In genomic region chr12:15163577-15163976, GRCh38 we compare ENCODE assay signal across 15 cellular contexts. TPM values are rescaled to one million over a fixed set of nuclear protein-coding genes. Genes with fewer than 3 reads are reported as not detected.
DNase-seq lines count a peak whose midpoint lies in the region; ATAC-seq, FAIRE-seq and TF ChIP-seq lines count a peak whose summit lies in the region.
"Had no signal": no experiment of that assay in that cellular context is flagged by ENCODE, and none has a peak within 500 bp of the region (broad histone marks: within the 10 kb centered on the region; RNA-seq: fewer than 3 reads in every experiment).

No MANE protein-coding gene starts in this region.

- peaks cover 60% of the 10 kb centered on the region for H3K4me1 Mint-ChIP-seq in osteocyte (ENCODE audit: unreplicated experiment)
- H3K4me1 Mint-ChIP-seq in activated T-helper 17 cell treated with anti-CD3 and anti-CD28 coated beads, Interleukin-2, amount 50 U/mL, for 72 hours, result no peaks in the 10 kb centered on the region
- H3K4me1 Mint-ChIP-seq: IgD-negative memory B cell; stimulated activated naive B cell treated with anti-CD40 and anti-IgM and Interleukin-4, amounts not matched to agents 10 μg/mL and 1 μg/mL and 100 μg/mL, for 72 hours had no signal

- no peak overlapping the region for H3K4me3 Mint-ChIP-seq in osteocyte (ENCODE audit: unreplicated experiment)
- no peak overlapping the region for H3K4me3 Mint-ChIP-seq in activated T-helper 17 cell treated with anti-CD3 and anti-CD28 coated beads, Interleukin-2, amount 50 U/mL, for 72 hours
- H3K4me3 Mint-ChIP-seq: activated T-cell treated with anti-CD3 and anti-CD28 coated beads, Interleukin-2, amount 50 U/mL, for 4 hours; IgD-negative memory B cell; stimulated activated naive B cell treated with anti-CD40 and anti-IgM and Interleukin-4, amounts not matched to agents 10 μg/mL and 1 μg/mL and 100 μg/mL, for 72 hours had no signal

- no peaks in the 10 kb centered on the region for H3K27me3 Mint-ChIP-seq in osteocyte (ENCODE audit: unreplicated experiment)
- no peaks in the 10 kb centered on the region for H3K27me3 Mint-ChIP-seq in activated T-helper 17 cell treated with anti-CD3 and anti-CD28 coated beads, Interleukin-2, amount 50 U/mL, for 72 hours

- H3K27ac ChIP-seq in A549, result no peak overlapping the region
- H3K27ac ChIP-seq in HEK293 (ENCODE audit: extremely low read depth, low read depth, low read length), result no peak overlapping the region

- no peaks in the 10 kb centered on the region for H3K9me3 ChIP-seq in A549
- H3K9me3 ChIP-seq in HEK293 (ENCODE audit: control insufficient read depth, insufficient read depth, low read depth, low read length), result no peaks in the 10 kb centered on the region
- H3K9me3 ChIP-seq: ovary had no signal

- DNase-seq in A549 (ENCODE audit: low read depth in 1 of 2, low spot score in 1 of 2) (no peak), choroid plexus epithelial cell (ENCODE audit: low read depth) (peak; percentile 65), osteocyte (ENCODE audit: extremely low spot score, unreplicated experiment) (no peak), NOMO-1 (lab: John Stamatoyannopoulos, UW; ENCODE audit: unreplicated experiment in 2 of 2) (no peak), kidney tubule cell (ENCODE audit: low spot score) (no peak)
- no peak for DNase-seq in stimulated activated CD4-positive, alpha-beta T cell treated with anti-CD3 and anti-CD28 coated beads, Interleukin-2, amount 100 ng/mL, for 48 hours
- DNase-seq: activated CD4-positive, alpha-beta T cell treated with anti-CD3 and anti-CD28 coated beads, Interleukin-2, amount 50 U/mL, for 4 hours; activated T-cell treated with anti-CD3 and anti-CD28 coated beads, Interleukin-2, amount 50 U/mL, for 4 hours; NCI-H446 treated with DMSO at 0.1 percent for 48 hours; ovary; stimulated activated naive B cell treated with anti-CD40 and anti-IgM and Interleukin-4, amounts not matched to agents 10 μg/mL and 1 μg/mL and 100 μg/mL, for 72 hours had no signal

- H3K9me3 Mint-ChIP-seq in osteocyte (ENCODE audit: unreplicated experiment), result peaks cover 3% of the 10 kb centered on the region
- H3K9me3 Mint-ChIP-seq in activated T-helper 17 cell treated with anti-CD3 and anti-CD28 coated beads, Interleukin-2, amount 50 U/mL, for 72 hours, result no peaks in the 10 kb centered on the region
- H3K9me3 Mint-ChIP-seq: activated T-cell treated with anti-CD3 and anti-CD28 coated beads, Interleukin-2, amount 50 U/mL, for 4 hours; IgD-negative memory B cell; stimulated activated naive B cell treated with anti-CD40 and anti-IgM and Interleukin-4, amounts not matched to agents 10 μg/mL and 1 μg/mL and 100 μg/mL, for 72 hours had no signal

- WGBS in A549 (ENCODE audit: missing lambda C conversion rate), result 73% methylated on average over 4 of the region's 4 CpGs

- TF ChIP-seq CTCF in A549 (IDR thresholded peaks at IDR 0.05) (no peak), HEK293 (tag by site-specific recombination; IDR thresholded peaks at IDR 0.05) (no peak), choroid plexus epithelial cell (conservative IDR thresholded peaks at IDR 0.05; ENCODE audit: low read depth, low read length) (no peak), osteocyte (IDR thresholded peaks at IDR 0.05) (no peak)

- CTCF ChIA-PET in A549 (lab: Yijun Ruan, JAX) (interaction anchor here (1.2 to 2.1 kb wide), 3 partner anchors 10 to 58 kb away, joined by 4 to 9 read pairs (median 7); partner anchors contain the start of gene RERG), HEK293 (lab: Yijun Ruan, JAX) (interaction anchor here (0.7 to 1.2 kb wide), 2 partner anchors 11 to 57 kb away, joined by 3 to 4 read pairs; no protein-coding TSS in a partner anchor)

- peaks cover 28% of the 10 kb centered on the region for H3K36me3 Mint-ChIP-seq in osteocyte (ENCODE audit: unreplicated experiment)
- no peaks in the 10 kb centered on the region for H3K36me3 Mint-ChIP-seq in activated T-helper 17 cell treated with anti-CD3 and anti-CD28 coated beads, Interleukin-2, amount 50 U/mL, for 72 hours (ENCODE audit: low read depth)
- H3K36me3 Mint-ChIP-seq: IgD-negative memory B cell; stimulated activated naive B cell treated with anti-CD40 and anti-IgM and Interleukin-4, amounts not matched to agents 10 μg/mL and 1 μg/mL and 100 μg/mL, for 72 hours had no signal

- TF ChIP-seq RAD21 in A549 (conservative IDR thresholded peaks at IDR 0.05 in 1 of 2, IDR thresholded peaks at IDR 0.05 in 1 of 2), result no peak

- peak overlapping the region; percentile 99 for H3K27ac Mint-ChIP-seq in osteocyte (ENCODE audit: unreplicated experiment)
- H3K27ac Mint-ChIP-seq in activated T-helper 17 cell treated with anti-CD3 and anti-CD28 coated beads, Interleukin-2, amount 50 U/mL, for 72 hours, result no peak overlapping the region
- H3K27ac Mint-ChIP-seq: IgD-negative memory B cell; stimulated activated naive B cell treated with anti-CD40 and anti-IgM and Interleukin-4, amounts not matched to agents 10 μg/mL and 1 μg/mL and 100 μg/mL, for 72 hours had no signal

- TF ChIP-seq POLR2A in A549 (IDR thresholded peaks at IDR 0.05; ENCODE audit: low read length), result no peak

- no peak for ATAC-seq in A549
- ATAC-seq in activated T-helper 17 cell treated with anti-CD3 and anti-CD28 coated beads, Interleukin-2, amount 50 U/mL, for 72 hours (replicated peaks), result no peak
- ATAC-seq: activated T-cell treated with anti-CD3 and anti-CD28 coated beads, Interleukin-2, amount 50 U/mL, for 4 hours; stimulated activated naive B cell treated with anti-CD40 and anti-IgM and Interleukin-4, amounts not matched to agents 10 μg/mL and 1 μg/mL and 100 μg/mL, for 72 hours had no signal

- POLR2A ChIA-PET in A549 (lab: Yijun Ruan, JAX) (no interaction called here), HEK293 (lab: Yijun Ruan, JAX) (no interaction called here)

- no peak overlapping the region for H3K4me2 ChIP-seq in A549

- no peak for TF ChIP-seq EP300 in A549 (IDR thresholded peaks at IDR 0.05)

- H3K36me3 ChIP-seq in HEK293 (ENCODE audit: control insufficient read depth in 2 of 2, insufficient read depth in 1 of 2, low read length in 2 of 2), result no peaks in the 10 kb centered on the region
- H3K36me3 ChIP-seq: ovary had no signal

- H3K4me1 ChIP-seq in A549, result peaks cover 23% of the 10 kb centered on the region
- peaks cover 6% of the 10 kb centered on the region for H3K4me1 ChIP-seq in HEK293 (ENCODE audit: control insufficient read depth, insufficient read depth, low read length)

- FAIRE-seq in A549 (lab: Jason Lieb, UNC), result no peak
- FAIRE-seq: islet of Langerhans had no signal

- H3K4me3 ChIP-seq in A549 (no peak overlapping the region), HEK293 (ENCODE audit: low read depth, low read length) (no peak overlapping the region), choroid plexus epithelial cell (ENCODE audit: low read depth, low read length) (no peak overlapping the region)
- H3K4me3 ChIP-seq: ovary had no signal

TF ChIP-seq in A549, 52 proteins besides CTCF, POLR2A, EP300 and RAD21 (continues in another document):
- TF ChIP-seq MYC (IDR thresholded peaks at IDR 0.05; ENCODE audit: borderline replicate concordance, low read length) (no peak), E2F6 (IDR thresholded peaks at IDR 0.05; ENCODE audit: borderline replicate concordance, low read depth) (no peak)

TF ChIP-seq in HEK293, 187 proteins besides CTCF, POLR2A, EP300 and RAD21 (continues in another document):
- TF ChIP-seq ZNF394 (tag by site-specific recombination; IDR thresholded peaks at IDR 0.05; ENCODE audit: borderline replicate concordance) (no peak; the same call in 1 of the 2 replicates), HOXC10 (CRISPR knock-in tag; IDR thresholded peaks at IDR 0.05) (no peak), ZBTB8A (tag by site-specific recombination; IDR thresholded peaks at IDR 0.05) (no peak), ZSCAN5A (tag by site-specific recombination; IDR thresholded peaks at IDR 0.05) (no peak), YY2 (tag by site-specific recombination; IDR thresholded peaks at IDR 0.05) (no peak)

RNA-seq across cellular contexts. Expression of gene RERG, which starts 57.6 kb away (rescaled TPM):
- polyA plus RNA-seq in A549 (2011; rRNA removed) (0.44 and 0.48 TPM in 2 replicates), A549 (2017; fragmentation: RNase III; extraction: RNeasy Plus Mini Kit Qiagen cat#74134 plus additional on column Dnase treatment) (0.46 to 0.79 TPM (median 0.66 TPM) in 3 replicates)
- polyA plus RNA-seq in A549 (2012; cell fraction: cytosol; rRNA removed), result 0.05 and 0.09 TPM in 2 replicates
- polyA plus RNA-seq in A549 (2012; cell fraction: nucleus; rRNA removed), result 0.04 TPM in 1 of 2 replicates, not detected in the other
- 1.5 TPM in 1 of 2 replicates, not detected in the other for polyA minus RNA-seq in A549 (2011; rRNA and poly(A)+ RNA removed)
- total RNA-seq in osteocyte, result 83.8 and 92.7 TPM in 2 replicates
- not detected for total RNA-seq in activated T-helper 17 cell treated with anti-CD3 and anti-CD28 coated beads, Interleukin-2, amount 50 U/mL, for 72 hours
- polyA plus RNA-seq: IgD-negative memory B cell had no signal

Comparison
In these comparisons a context has a peak if more than half of its experiments do, and no peak if none do; other contexts are left out.
1. RNA of gene RERG, which starts 57.6 kb away (total RNA-seq): 83.8 to 92.7 TPM in osteocyte; not detected in activated T-helper 17 cell treated with anti-CD3 and anti-CD28 coated beads, Interleukin-2, amount 50 U/mL, for 72 hours; every median in the first group is over 10 times any median in the second.
2. Of the 5 proteins assayed by ChIP-seq in both HEK293 and A549: peak only in HEK293: none; only in A549: none; in both: REST; in neither: 4.